23 cellular contexts compared by ENCODE assay signal in the genomic region with DNA sequence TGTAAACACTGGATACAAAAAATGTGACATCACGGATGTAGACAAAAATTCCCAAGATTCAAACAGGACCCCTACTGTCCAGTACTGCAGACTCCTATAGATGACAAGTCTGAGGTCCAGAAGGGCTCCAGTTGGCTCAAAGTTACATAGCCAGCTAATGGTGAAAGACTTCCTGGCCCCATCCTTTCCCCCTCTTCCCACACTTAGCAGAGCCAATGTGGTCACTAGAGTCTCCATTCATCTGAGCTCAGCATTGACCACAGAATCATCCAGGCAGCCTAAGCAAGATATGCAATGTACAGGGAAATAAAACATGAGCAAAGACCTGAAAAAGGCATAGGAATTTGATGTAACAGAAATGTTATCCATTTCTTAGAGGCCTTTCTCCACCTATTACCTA.
A peak's percentile ranks its signal among the peaks of the same experiment; 100 is the strongest.
DNase-seq lines count a peak whose midpoint lies in the region; ATAC-seq, FAIRE-seq and TF ChIP-seq lines count a peak whose summit lies in the region.
"Had no signal": no experiment of that assay in that cellular context is flagged by ENCODE, and none has a peak within 500 bp of the region (broad histone marks: within the 10 kb centered on the region; RNA-seq: fewer than 3 reads in every experiment).

No MANE protein-coding gene starts in this region.

- peaks cover 2% of the 10 kb centered on the region for H3K36me3 Mint-ChIP-seq in astrocyte (ENCODE audit: low read depth, unreplicated experiment)
- peaks cover 2% of the 10 kb centered on the region for H3K36me3 Mint-ChIP-seq in CD8-positive, alpha-beta T cell
- H3K36me3 Mint-ChIP-seq: natural killer cell had no signal

- in situ Hi-C loops in GM23248 (cut with MboI) = no loop called here

- H3K4me2 ChIP-seq in GM23248 (ENCODE audit: unreplicated experiment) (no peak overlapping the region), astrocyte (ENCODE audit: low read length) (no peak overlapping the region)

- no peaks in the 10 kb centered on the region for H3K9me2 ChIP-seq in GM23248 (ENCODE audit: insufficient read depth)

- H3K4me3 Mint-ChIP-seq in astrocyte (ENCODE audit: unreplicated experiment) = no peak overlapping the region
- H3K4me3 Mint-ChIP-seq in CD8-positive, alpha-beta T cell = no peak overlapping the region
- H3K4me3 Mint-ChIP-seq: activated naive CD8-positive, alpha-beta T cell treated with anti-CD3 and anti-CD28 coated beads, Interleukin-2, amount 50 U/mL, for 24 hours; natural killer cell had no signal

- DNase-seq in GM23248 (peak; percentile 65), astrocyte (ENCODE audit: low read depth) (peak; percentile 85), glomerular visceral epithelial cell (ENCODE audit: extremely low spot score) (peak; percentile 62), stromal cell of bone marrow (ENCODE audit: low read depth) (peak; percentile 56), HK-2 (ENCODE audit: unreplicated experiment) (no peak), NCI-H2227 treated with DMSO at 0.1 percent for 48 hours (lab: John Stamatoyannopoulos, UW) (no peak)
- DNase-seq in CD8-positive, alpha-beta T cell = no peak
- DNase-seq: activated CD8-positive, alpha-beta memory T cell treated with anti-CD3 and anti-CD28 coated beads, Interleukin-2, amount 50 U/mL, for 48 hours; activated effector memory CD4-positive, alpha-beta T cell treated with Interleukin-2 at 50 U/mL for 16 hours; activated naive CD8-positive, alpha-beta T cell treated with anti-CD3 and anti-CD28 coated beads, Interleukin-2, amount 50 U/mL, for 24 hours; AML-193; COR-L47; DMS79 treated with DMSO at 0.1 percent for 48 hours; left colon; MV-4-11; natural killer cell; NCI-H774; SHP77; stimulated activated CD4-positive, alpha-beta T cell treated with anti-CD3 and anti-CD28 coated beads, Interleukin-2, amount 100 ng/mL, for 24 hours; stimulated activated naive CD4-positive, alpha-beta T cell treated with Interleukin-2 at 50 U/mL for 16 hours; T-helper 1 cell; tibial artery had no signal

- 97 to 100% methylated on average over 1 of the region's 1 CpG for whole genome bisulfite sequencing in GM23248 (ENCODE audit: low coverage in 1 of 2, low lambda C conversion rate in 2 of 2, missing lambda C conversion rate in 2 of 2), 2 experiments

- CTCF ChIA-PET in CD8-positive, alpha-beta T cell (lab: Charles Lee) = no interaction called here

- H3K9me3 ChIP-seq in GM23248 (ENCODE audit: low read depth) = no peaks in the 10 kb centered on the region
- H3K9me3 ChIP-seq in astrocyte (ENCODE audit: insufficient read depth, low read depth, low read length) = no peaks in the 10 kb centered on the region
- H3K9me3 ChIP-seq in CD8-positive, alpha-beta T cell (ENCODE audit: low read length) = no peaks in the 10 kb centered on the region
- H3K9me3 ChIP-seq: tibial artery had no signal

- H3K27me3 ChIP-seq in GM23248 (replicated peaks; ENCODE audit: insufficient read depth) (no peaks in the 10 kb centered on the region), astrocyte (ENCODE audit: insufficient read depth, low read length) (no peaks in the 10 kb centered on the region)
- H3K27me3 ChIP-seq in CD8-positive, alpha-beta T cell (ENCODE audit: insufficient read depth, low read length) = no peaks in the 10 kb centered on the region
- H3K27me3 ChIP-seq: tibial artery had no signal

- H4K20me1 ChIP-seq in GM23248 (ENCODE audit: insufficient read depth) (no peaks in the 10 kb centered on the region), astrocyte (ENCODE audit: insufficient read depth, low read length) (no peaks in the 10 kb centered on the region)

- H3K27me3 Mint-ChIP-seq in astrocyte (ENCODE audit: low read depth, unreplicated experiment) = no peaks in the 10 kb centered on the region
- H3K27me3 Mint-ChIP-seq in CD8-positive, alpha-beta T cell (ENCODE audit: low read depth) = no peaks in the 10 kb centered on the region
- H3K27me3 Mint-ChIP-seq: activated naive CD8-positive, alpha-beta T cell treated with anti-CD3 and anti-CD28 coated beads, Interleukin-2, amount 50 U/mL, for 24 hours had no signal

- H3K9ac ChIP-seq in GM23248 (no peak overlapping the region), astrocyte (ENCODE audit: low read length) (no peak overlapping the region)

- H3K79me2 ChIP-seq in GM23248 (ENCODE audit: insufficient read depth) (no peaks in the 10 kb centered on the region), astrocyte (ENCODE audit: insufficient read depth, low read length) (no peaks in the 10 kb centered on the region)

- peaks cover 3% of the 10 kb centered on the region for H3K9me3 Mint-ChIP-seq in astrocyte (ENCODE audit: unreplicated experiment)
- no peaks in the 10 kb centered on the region for H3K9me3 Mint-ChIP-seq in CD8-positive, alpha-beta T cell
- H3K9me3 Mint-ChIP-seq: natural killer cell had no signal

- no peaks in the 10 kb centered on the region for H3K36me3 ChIP-seq in GM23248 (ENCODE audit: low read depth)
- H3K36me3 ChIP-seq in astrocyte (ENCODE audit: insufficient read depth, low read length) = no peaks in the 10 kb centered on the region
- H3K36me3 ChIP-seq in CD8-positive, alpha-beta T cell (ENCODE audit: insufficient read depth, low read length) = no peaks in the 10 kb centered on the region
- H3K36me3 ChIP-seq: tibial artery had no signal

- H3K27ac Mint-ChIP-seq in astrocyte (ENCODE audit: unreplicated experiment) = peak overlapping the region; percentile 54
- no peak overlapping the region for H3K27ac Mint-ChIP-seq in CD8-positive, alpha-beta T cell
- H3K27ac Mint-ChIP-seq: activated naive CD8-positive, alpha-beta T cell treated with anti-CD3 and anti-CD28 coated beads, Interleukin-2, amount 50 U/mL, for 24 hours; natural killer cell had no signal

- intact Hi-C loops in CD8-positive, alpha-beta T cell (cut with DNase I, micrococcal nuclease) = no loop called here

- POLR2A ChIA-PET in CD8-positive, alpha-beta T cell (lab: Charles Lee) = no interaction called here

- H2AFZ ChIP-seq in GM23248 (no peak overlapping the region), astrocyte (ENCODE audit: low read depth, low read length) (no peak overlapping the region)

- FAIRE-seq in astrocyte (lab: Jason Lieb, UNC) = no peak

- no peak for ATAC-seq in CD8-positive, alpha-beta T cell
- ATAC-seq: activated naive CD8-positive, alpha-beta T cell treated with anti-CD3 and anti-CD28 coated beads, Interleukin-2, amount 50 U/mL, for 24 hours; left colon had no signal

- H3K4me3 ChIP-seq in GM23248 (no peak overlapping the region), astrocyte (ENCODE audit: insufficient read depth, low read depth, low read length) (no peak overlapping the region)
- no peak overlapping the region for H3K4me3 ChIP-seq in CD8-positive, alpha-beta T cell (ENCODE audit: low read depth, low read length)
- H3K4me3 ChIP-seq: tibial artery had no signal

- H3K4me1 ChIP-seq in GM23248 (ENCODE audit: insufficient read depth) = peaks cover 23% of the 10 kb centered on the region
- peaks cover 8% of the 10 kb centered on the region for H3K4me1 ChIP-seq in astrocyte (ENCODE audit: insufficient read depth, low read length)
- H3K4me1 ChIP-seq in CD8-positive, alpha-beta T cell (ENCODE audit: insufficient read depth, low read length) = no peaks in the 10 kb centered on the region

- H3K27ac ChIP-seq in GM23248 (0 out of 2 replicates have a peak overlapping the region, but pooled peaks have one; percentile 1), astrocyte (ENCODE audit: low read depth, low read length) (no peak overlapping the region)
- no peak overlapping the region for H3K27ac ChIP-seq in CD8-positive, alpha-beta T cell (ENCODE audit: low read depth, low read length)
- H3K27ac ChIP-seq: epithelial cell of prostate, tibial artery had no signal

- H3F3A ChIP-seq in GM23248 (ENCODE audit: insufficient read depth) = peaks cover 19% of the 10 kb centered on the region

- H3K4me1 Mint-ChIP-seq in astrocyte (ENCODE audit: low read depth, unreplicated experiment) = peaks cover 21% of the 10 kb centered on the region
- H3K4me1 Mint-ChIP-seq in CD8-positive, alpha-beta T cell (ENCODE audit: low read depth) = no peaks in the 10 kb centered on the region
- H3K4me1 Mint-ChIP-seq: activated naive CD8-positive, alpha-beta T cell treated with anti-CD3 and anti-CD28 coated beads, Interleukin-2, amount 50 U/mL, for 24 hours; natural killer cell had no signal

- TF ChIP-seq CTCF in astrocyte (IDR thresholded peaks at IDR 0.05; ENCODE audit: insufficient read depth, low read depth, low read length) = no peak
- no peak for TF ChIP-seq CTCF in CD8-positive, alpha-beta T cell (IDR thresholded peaks at IDR 0.05)

Comparison
In these comparisons a context has a peak if more than half of its experiments do, and no peak if none do; other contexts are left out.
1. DNase-seq: peak in GM23248 (single experiment), astrocyte (single experiment), glomerular visceral epithelial cell (single experiment) and stromal cell of bone marrow (single experiment); none in HK-2 (single experiment), NCI-H2227 treated with DMSO at 0.1 percent for 48 hours (single experiment) and CD8-positive, alpha-beta T cell (0 of 7).